In the genomic region with DNA sequence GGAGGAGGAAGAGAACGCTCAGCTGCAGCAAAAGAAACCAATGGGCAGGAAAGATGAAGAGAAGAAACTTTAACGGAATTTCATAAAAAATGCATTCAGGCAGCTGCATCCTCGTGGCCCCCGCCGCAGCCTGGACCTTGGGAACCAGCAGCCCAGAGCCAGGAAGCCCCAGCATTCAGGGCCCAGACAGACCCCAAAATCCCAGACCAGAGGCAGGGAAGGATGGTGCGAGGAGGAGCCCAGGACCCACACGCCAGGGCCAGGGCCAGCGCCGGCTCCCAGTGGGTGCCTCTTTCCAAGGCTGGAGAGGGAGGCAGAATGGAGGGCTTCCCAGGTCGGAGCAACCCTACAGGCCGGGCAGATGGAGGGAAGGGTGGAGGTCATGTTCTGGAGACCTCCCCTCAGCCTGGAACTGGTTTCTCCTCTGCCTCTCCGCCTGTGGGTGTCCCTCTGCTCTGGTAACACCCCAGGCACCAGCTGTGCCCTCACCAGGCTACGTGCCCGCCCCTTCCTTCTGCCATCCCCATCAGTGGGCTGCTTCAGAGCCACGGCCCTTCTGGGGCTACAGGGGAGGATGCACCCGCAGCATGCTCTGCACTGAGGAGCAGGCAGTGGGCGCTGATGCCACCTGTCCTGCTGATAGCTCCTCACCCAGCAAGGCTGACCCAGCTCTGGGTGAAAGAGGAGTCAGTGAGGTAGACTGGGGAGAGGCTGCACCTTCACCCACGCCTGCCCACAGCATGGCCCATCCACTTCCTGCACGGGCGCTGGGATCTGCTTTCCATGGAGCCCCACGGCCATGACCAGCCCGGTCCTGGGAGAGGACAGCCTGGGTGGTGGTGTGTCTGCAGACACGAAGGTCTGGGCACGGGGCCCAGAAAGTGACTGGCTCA, we compare ENCODE assay signal across 6 cellular contexts. TPM values are rescaled to one million over a fixed set of nuclear protein-coding genes. Genes with fewer than 3 reads are reported as not detected.
DNase-seq lines count a peak whose midpoint lies in the region; ATAC-seq and TF ChIP-seq lines count a peak whose summit lies in the region.

No MANE protein-coding gene starts in this region.

- no peak for DNase-seq in activated CD4-positive, alpha-beta T cell treated with anti-CD3 and anti-CD28 coated beads, Interleukin-2, amount 10 ng/mL, durations not matched to agents 7 days and 5 days
- peak; percentile 33 for DNase-seq in iPS-NIHi11 (ENCODE audit: low spot score)
- DNase-seq in NCI-H748 (lab: John Stamatoyannopoulos, UW; ENCODE audit: unreplicated experiment): no peak

- POLR2A ChIA-PET in activated CD4-positive, alpha-beta T cell treated with anti-CD3 and anti-CD28 coated beads, Interleukin-2, amount 10 ng/mL, durations not matched to agents 7 days and 5 days (lab: Charles Lee): no interaction called here

- 0 out of 3 replicates have a peak, but pooled peaks have one; percentile 3 for TF ChIP-seq CTCF in GM12872 (IDR thresholded peaks at IDR 0.05; ENCODE audit: insufficient read depth, low read depth, low read length)

- CTCF ChIA-PET in activated CD4-positive, alpha-beta T cell treated with anti-CD3 and anti-CD28 coated beads, Interleukin-2, amount 10 ng/mL, durations not matched to agents 7 days and 5 days (lab: Charles Lee): interaction anchor here (0.6 to 4.4 kb wide), 21 partner anchors 9 to 318 kb away, joined by 3 to 115 read pairs (median 4); a partner anchor contains a TSS

- H3K36me3 Mint-ChIP-seq in activated CD4-positive, alpha-beta T cell treated with anti-CD3 and anti-CD28 coated beads, Interleukin-2, amount 10 ng/mL, durations not matched to agents 7 days and 5 days (ENCODE audit: low read depth): peaks cover 18% of the 10 kb centered on the region

- peak overlapping the region; percentile 78 for H3K4me3 Mint-ChIP-seq in activated CD4-positive, alpha-beta T cell treated with anti-CD3 and anti-CD28 coated beads, Interleukin-2, amount 10 ng/mL, durations not matched to agents 7 days and 5 days

- no peaks in the 10 kb centered on the region for H3K9me3 Mint-ChIP-seq in activated CD4-positive, alpha-beta T cell treated with anti-CD3 and anti-CD28 coated beads, Interleukin-2, amount 10 ng/mL, durations not matched to agents 7 days and 5 days

- ATAC-seq in HG03095 (IDR thresholded peaks at IDR 0.05; ENCODE audit: unreplicated experiment) (no peak), GM19463 (IDR thresholded peaks at IDR 0.05; ENCODE audit: unreplicated experiment) (no peak)

- H3K27ac Mint-ChIP-seq in activated CD4-positive, alpha-beta T cell treated with anti-CD3 and anti-CD28 coated beads, Interleukin-2, amount 10 ng/mL, durations not matched to agents 7 days and 5 days: peak overlapping the region; percentile 84

- H3K27me3 Mint-ChIP-seq in activated CD4-positive, alpha-beta T cell treated with anti-CD3 and anti-CD28 coated beads, Interleukin-2, amount 10 ng/mL, durations not matched to agents 7 days and 5 days: no peaks in the 10 kb centered on the region

- H3K4me1 Mint-ChIP-seq in activated CD4-positive, alpha-beta T cell treated with anti-CD3 and anti-CD28 coated beads, Interleukin-2, amount 10 ng/mL, durations not matched to agents 7 days and 5 days: peaks cover 35% of the 10 kb centered on the region

RNA-seq across cellular contexts. Expression of a gene that starts 1.2 kb away (rescaled TPM):
- total RNA-seq in activated CD4-positive, alpha-beta T cell treated with anti-CD3 and anti-CD28 coated beads, Interleukin-2, amount 10 ng/mL, durations not matched to agents 7 days and 5 days: 10 to 100 TPM; 44.4 to 44.6 TPM

RNA-seq across cellular contexts. Expression of a gene that starts 10.5 kb away (rescaled TPM):
- 10 to 100 TPM; 35.4 to 38.2 TPM for total RNA-seq in activated CD4-positive, alpha-beta T cell treated with anti-CD3 and anti-CD28 coated beads, Interleukin-2, amount 10 ng/mL, durations not matched to agents 7 days and 5 days

RNA-seq across cellular contexts. Expression of a gene that starts 10.8 kb away (rescaled TPM):
- total RNA-seq in activated CD4-positive, alpha-beta T cell treated with anti-CD3 and anti-CD28 coated beads, Interleukin-2, amount 10 ng/mL, durations not matched to agents 7 days and 5 days: 10 to 100 TPM; 80.2 to 86.1 TPM

RNA-seq across cellular contexts. Expression of a gene that starts 17.0 kb away (rescaled TPM):
- 10 to 100 TPM; 27.6 to 30.5 TPM for total RNA-seq in activated CD4-positive, alpha-beta T cell treated with anti-CD3 and anti-CD28 coated beads, Interleukin-2, amount 10 ng/mL, durations not matched to agents 7 days and 5 days
